Comparison of ENCODE assay signal across 10 cellular contexts in genomic region chr2:31255911-31256571, GRCh38. TPM values are rescaled to one million over a fixed set of nuclear protein-coding genes. Genes with fewer than 3 reads are reported as not detected.
A peak's percentile ranks its signal among the peaks of the same experiment; 100 is the strongest.
DNase-seq lines count a peak whose midpoint lies in the region; ATAC-seq and TF ChIP-seq lines count a peak whose summit lies in the region.
"Had no signal": no experiment of that assay in that cellular context is flagged by ENCODE, and none has a peak within 500 bp of the region (broad histone marks: within the 10 kb centered on the region; RNA-seq: fewer than 3 reads in every experiment).

No MANE protein-coding gene starts in this region.

- ATAC-seq in GM18517 (IDR thresholded peaks at IDR 0.05; ENCODE audit: unreplicated experiment) (peak; percentile 79), GM23338 (no peak), HG03565 (IDR thresholded peaks at IDR 0.05; ENCODE audit: unreplicated experiment) (peak; percentile 66)

- H3K9me2 ChIP-seq in GM23338 (ENCODE audit: insufficient read depth), result no peaks in the 10 kb centered on the region

- CTCF ChIA-PET in activated CD4-positive, alpha-beta T cell treated with anti-CD3 and anti-CD28 coated beads, Interleukin-2, amount 10 ng/mL, durations not matched to agents 7 days and 5 days (lab: Charles Lee), result no interaction called here

- H3K36me3 Mint-ChIP-seq in GM23338 (ENCODE audit: low read depth), result peaks cover 4% of the 10 kb centered on the region; the same call in 1 of the 3 replicates
- H3K36me3 Mint-ChIP-seq in activated CD4-positive, alpha-beta T cell treated with anti-CD3 and anti-CD28 coated beads, Interleukin-2, amount 10 ng/mL, durations not matched to agents 7 days and 5 days (ENCODE audit: low read depth), result no peaks in the 10 kb centered on the region

- H3K4me3 ChIP-seq in GM23338, result no peak overlapping the region
- H3K4me3 ChIP-seq in kidney epithelial cell (ENCODE audit: low read depth, low read length), result no peak overlapping the region

- peaks cover 48% of the 10 kb centered on the region for H3K4me1 Mint-ChIP-seq in GM23338
- no peaks in the 10 kb centered on the region for H3K4me1 Mint-ChIP-seq in activated CD4-positive, alpha-beta T cell treated with anti-CD3 and anti-CD28 coated beads, Interleukin-2, amount 10 ng/mL, durations not matched to agents 7 days and 5 days

- H2AFZ ChIP-seq in GM23338, result no peak overlapping the region

- TF ChIP-seq CTCF in GM23338 (conservative IDR thresholded peaks at IDR 0.05; ENCODE audit: low read depth in 2 of 2) (no peak), kidney epithelial cell (IDR thresholded peaks at IDR 0.05; ENCODE audit: insufficient read depth, low read length, poor library complexity, severe bottlenecking) (no peak)

- peaks cover 7% of the 10 kb centered on the region for H3K27me3 Mint-ChIP-seq in GM23338 (ENCODE audit: insufficient read depth, low read depth, poor library complexity)
- H3K27me3 Mint-ChIP-seq in activated CD4-positive, alpha-beta T cell treated with anti-CD3 and anti-CD28 coated beads, Interleukin-2, amount 10 ng/mL, durations not matched to agents 7 days and 5 days, result no peaks in the 10 kb centered on the region

- DNase-seq in GM23338 (ENCODE audit: low spot score) (no peak), kidney epithelial cell (ENCODE audit: low read depth) (peak; percentile 85), COLO829 (ENCODE audit: low spot score) (no peak), cerebellar cortex (ENCODE audit: low spot score) (no peak), COR-L47 (lab: John Stamatoyannopoulos, UW) (no peak)
- no peak for DNase-seq in activated CD4-positive, alpha-beta T cell treated with anti-CD3 and anti-CD28 coated beads, Interleukin-2, amount 10 ng/mL, durations not matched to agents 7 days and 5 days
- DNase-seq: central memory CD4-positive, alpha-beta T cell; NCI-H1930 had no signal

- POLR2A ChIA-PET in activated CD4-positive, alpha-beta T cell treated with anti-CD3 and anti-CD28 coated beads, Interleukin-2, amount 10 ng/mL, durations not matched to agents 7 days and 5 days (lab: Charles Lee), result no interaction called here

- no peak overlapping the region for H3K4me3 Mint-ChIP-seq in GM23338
- no peak overlapping the region for H3K4me3 Mint-ChIP-seq in activated CD4-positive, alpha-beta T cell treated with anti-CD3 and anti-CD28 coated beads, Interleukin-2, amount 10 ng/mL, durations not matched to agents 7 days and 5 days

- H3K9me3 Mint-ChIP-seq in GM23338, result no peaks in the 10 kb centered on the region
- H3K9me3 Mint-ChIP-seq in activated CD4-positive, alpha-beta T cell treated with anti-CD3 and anti-CD28 coated beads, Interleukin-2, amount 10 ng/mL, durations not matched to agents 7 days and 5 days, result no peaks in the 10 kb centered on the region

- H3K27ac ChIP-seq in GM23338 (ENCODE audit: low read depth), result no peak overlapping the region

- H3K79me2 ChIP-seq in GM23338 (replicated peaks; ENCODE audit: insufficient read depth), result no peaks in the 10 kb centered on the region

- H3F3A ChIP-seq in GM23338 (replicated peaks; ENCODE audit: low read depth), result no peaks in the 10 kb centered on the region

- no peak overlapping the region for H3K27ac Mint-ChIP-seq in GM23338
- H3K27ac Mint-ChIP-seq in activated CD4-positive, alpha-beta T cell treated with anti-CD3 and anti-CD28 coated beads, Interleukin-2, amount 10 ng/mL, durations not matched to agents 7 days and 5 days, result no peak overlapping the region

- H4K20me1 ChIP-seq in GM23338 (replicated peaks; ENCODE audit: insufficient read depth), result no peaks in the 10 kb centered on the region

- H3K36me3 ChIP-seq in GM23338 (ENCODE audit: insufficient read depth), result no peaks in the 10 kb centered on the region
- H3K36me3 ChIP-seq in kidney epithelial cell (ENCODE audit: control insufficient read depth, insufficient read depth, low read length), result no peaks in the 10 kb centered on the region

- no peaks in the 10 kb centered on the region for H3K27me3 ChIP-seq in GM23338 (ENCODE audit: insufficient read depth)
- H3K27me3 ChIP-seq in kidney epithelial cell (ENCODE audit: control insufficient read depth, insufficient read depth, low read length), result no peaks in the 10 kb centered on the region

- H3K4me1 ChIP-seq in GM23338 (ENCODE audit: insufficient read depth), result peaks cover 11% of the 10 kb centered on the region

- H3K4me2 ChIP-seq in GM23338, result 0 out of 2 replicates have a peak overlapping the region, but pooled peaks have one; percentile 62

TF ChIP-seq in GM23338, 12 proteins besides CTCF, POLR2A, EP300 and RAD21:
- TF ChIP-seq EZH2phosphoT487 (IDR thresholded peaks at IDR 0.05; ENCODE audit: unreplicated experiment) (no peak), ZNF462 (CRISPR knock-in tag; IDR thresholded peaks at IDR 0.05) (no peak), EZH2 (IDR thresholded peaks at IDR 0.05; ENCODE audit: low read depth, unreplicated experiment) (no peak)
TF ChIP-seq in GM23338: peak in this region for 0.

RNA-seq across cellular contexts. Expression of gene EHD3, which starts 22.1 kb away (rescaled TPM):
- 11.9 and 12.6 TPM in 2 replicates for total RNA-seq in GM23338 (2014; rRNA removed; shearing (Covaris generic))
- polyA plus RNA-seq in GM23338 (2016; fragmentation: Nextera tagmentation; extraction: Ambion mirVana), result 2.8 and 3.3 TPM in 2 replicates
- total RNA-seq in kidney epithelial cell, result 11.4 and 14.9 TPM in 2 replicates
- total RNA-seq in activated CD4-positive, alpha-beta T cell treated with anti-CD3 and anti-CD28 coated beads, Interleukin-2, amount 10 ng/mL, durations not matched to agents 7 days and 5 days, result under 1 TPM; 0.44 to 0.50 TPM

RNA-seq across cellular contexts. Expression of gene CAPN14, which starts 38.7 kb away (rescaled TPM):
- 0.54 TPM in 1 of 2 replicates, not detected in the other for total RNA-seq in GM23338 (2014; rRNA removed; shearing (Covaris generic))
- 0.15 TPM in 1 of 2 replicates, not detected in the other for polyA plus RNA-seq in GM23338 (2016; fragmentation: Nextera tagmentation; extraction: Ambion mirVana)
- 0.58 and 1.4 TPM in 2 replicates for total RNA-seq in kidney epithelial cell
- under 1 TPM; 0.10 to 0.12 TPM for total RNA-seq in activated CD4-positive, alpha-beta T cell treated with anti-CD3 and anti-CD28 coated beads, Interleukin-2, amount 10 ng/mL, durations not matched to agents 7 days and 5 days
